ENCODE assay signal across 11 cellular contexts in the genomic region with DNA sequence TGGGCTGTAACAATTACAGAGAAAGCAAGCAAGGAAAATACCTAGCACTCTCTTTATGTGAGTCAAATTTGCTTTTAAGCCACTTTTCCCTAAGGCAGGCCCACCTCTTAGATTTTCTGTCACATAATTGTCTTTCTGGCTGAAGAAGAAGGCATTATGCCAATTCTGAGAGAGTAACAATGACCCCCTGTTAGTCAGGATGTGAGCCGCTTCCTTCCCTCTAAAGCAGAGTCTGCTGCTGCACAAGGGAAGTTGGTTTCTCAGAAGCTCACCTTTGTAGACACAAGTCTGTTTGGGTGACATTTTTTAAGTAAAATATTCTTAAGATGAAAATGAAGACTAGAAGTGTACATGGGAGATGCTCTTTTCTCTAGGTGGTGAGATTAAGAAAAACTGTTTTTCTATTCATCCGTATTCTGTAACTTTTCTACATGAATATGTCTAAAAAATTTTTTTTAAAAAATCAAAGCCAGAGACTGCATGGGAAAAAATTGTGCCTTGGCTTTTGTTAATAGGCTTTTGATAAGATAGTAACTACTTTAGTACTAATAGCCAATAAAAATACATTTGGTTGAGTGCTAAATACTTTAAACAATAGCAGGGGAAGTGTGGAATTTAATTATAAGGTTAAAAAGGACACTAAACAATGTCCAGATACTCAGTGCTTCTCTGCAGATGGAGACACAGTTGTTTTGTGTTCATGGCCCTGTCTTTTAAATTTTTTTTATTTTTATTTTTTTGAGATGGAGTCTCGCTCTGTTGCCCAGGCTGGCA. TPM values are rescaled to one million over a fixed set of nuclear protein-coding genes. Genes with fewer than 3 reads are reported as not detected.
DNase-seq lines count a peak whose midpoint lies in the region; ATAC-seq and TF ChIP-seq lines count a peak whose summit lies in the region.
"Had no signal": no experiment of that assay in that cellular context is flagged by ENCODE, and none has a peak within 500 bp of the region (broad histone marks: within the 10 kb centered on the region; RNA-seq: fewer than 3 reads in every experiment).

No MANE protein-coding gene starts in this region.

- H3K27ac ChIP-seq in CD4-positive, CD25-positive, alpha-beta regulatory T cell (ENCODE audit: insufficient read depth, low read length, poor library complexity, severe bottlenecking): no peak overlapping the region
- H3K27ac ChIP-seq: epithelial cell of prostate had no signal

- peaks cover 20% of the 10 kb centered on the region for H3K4me1 ChIP-seq in CD4-positive, CD25-positive, alpha-beta regulatory T cell (ENCODE audit: control insufficient read depth, insufficient read depth, low read length, poor library complexity, severe bottlenecking)

- TF ChIP-seq CTCF in type B pancreatic cell (conservative IDR thresholded peaks at IDR 0.05) (no peak), GM10266 (IDR thresholded peaks at IDR 0.05; ENCODE audit: control insufficient read depth, insufficient read depth, low read depth, missing control alignments) (no peak)

- peak overlapping the region; percentile 26 to 86 (median 82) for H3K27ac Mint-ChIP-seq in CD4-positive, CD25-positive, alpha-beta regulatory T cell
- H3K27ac Mint-ChIP-seq in T-cell (peak overlapping the region; percentile 75 to 80), type B pancreatic cell (no peak overlapping the region)
- H3K27ac Mint-ChIP-seq: nephron progenitor cell had no signal

- H3K36me3 ChIP-seq in CD4-positive, CD25-positive, alpha-beta regulatory T cell (ENCODE audit: control insufficient read depth, insufficient read depth, low read length): no peaks in the 10 kb centered on the region

- intact Hi-C loops in left colon (cut with DNase I, micrococcal nuclease): no loop called here

- CTCF ChIA-PET in T-cell (lab: Charles Lee): interaction anchor here (1.7 to 11.0 kb wide), 2 partner anchors 276 kb away, joined by 5 to 185 read pairs; no protein-coding TSS in a partner anchor

- peak in 2 of 3 donors; percentile 33 to 79 for DNase-seq in CD4-positive, CD25-positive, alpha-beta regulatory T cell
- DNase-seq in Daoy (ENCODE audit: low read depth) (peak; percentile 10), T-cell (peak in 13 of 34 experiments; percentile 8 to 42 (median 22)), left lobe of liver (ENCODE audit: low spot score) (no peak), NCI-H345 treated with DMSO at 0.1 percent for 48 hours (lab: John Stamatoyannopoulos, UW; ENCODE audit: unreplicated experiment) (no peak), type B pancreatic cell (ENCODE audit: extremely low spot score, unreplicated experiment) (no peak), left colon (no peak), GM10266 (ENCODE audit: extremely low spot score) (no peak)
- DNase-seq: nephron progenitor cell, T-helper 17 cell had no signal

- peaks cover 30 to 56% (median 44%) of the 10 kb centered on the region in 4 donors for H3K4me1 Mint-ChIP-seq in CD4-positive, CD25-positive, alpha-beta regulatory T cell
- H3K4me1 Mint-ChIP-seq in T-cell (peaks cover 41 to 56% (median 43%) of the 10 kb centered on the region in 3 donors), type B pancreatic cell (ENCODE audit: unreplicated experiment) (peaks cover 26% of the 10 kb centered on the region)

- H3K9me3 Mint-ChIP-seq in CD4-positive, CD25-positive, alpha-beta regulatory T cell: no peaks in the 10 kb centered on the region
- H3K9me3 Mint-ChIP-seq in T-cell (no peaks in the 10 kb centered on the region), type B pancreatic cell (peaks cover 5% of the 10 kb centered on the region)
- H3K9me3 Mint-ChIP-seq: nephron progenitor cell had no signal

- peak; percentile 56 to 71 for ATAC-seq in CD4-positive, CD25-positive, alpha-beta regulatory T cell (ENCODE audit: low read depth in 2 of 2)
- ATAC-seq in T-cell (replicated peaks in 1 of 4) (peak; percentile 55 to 78 (median 76)), left lobe of liver (peak; percentile 21), left colon (no peak)
- ATAC-seq: T-helper 17 cell had no signal

- H3K27me3 ChIP-seq in CD4-positive, CD25-positive, alpha-beta regulatory T cell (ENCODE audit: control insufficient read depth, insufficient read depth, low read length): no peaks in the 10 kb centered on the region

- H3K36me3 Mint-ChIP-seq in CD4-positive, CD25-positive, alpha-beta regulatory T cell: no peaks in the 10 kb centered on the region
- H3K36me3 Mint-ChIP-seq in T-cell (no peaks in the 10 kb centered on the region), type B pancreatic cell (no peaks in the 10 kb centered on the region)

- H3K27me3 Mint-ChIP-seq in CD4-positive, CD25-positive, alpha-beta regulatory T cell: no peaks in the 10 kb centered on the region
- H3K27me3 Mint-ChIP-seq in T-cell (no peaks in the 10 kb centered on the region), type B pancreatic cell (no peaks in the 10 kb centered on the region)
- H3K27me3 Mint-ChIP-seq: T-helper 17 cell had no signal

- peak overlapping the region in 1 of 4 donors; percentile 24 for H3K4me3 Mint-ChIP-seq in CD4-positive, CD25-positive, alpha-beta regulatory T cell
- peak overlapping the region in 1 of 3 donors; percentile 29 for H3K4me3 Mint-ChIP-seq in T-cell
- H3K4me3 Mint-ChIP-seq in type B pancreatic cell: no peak overlapping the region
- H3K4me3 Mint-ChIP-seq: nephron progenitor cell, T-helper 17 cell had no signal

- POLR2A ChIA-PET in T-cell (lab: Charles Lee): interaction anchor here (0.5 to 1.0 kb wide), 2 partner anchors 83 to 519 kb away, joined by 3 to 12 read pairs; no protein-coding TSS in a partner anchor

- H3K4me3 ChIP-seq in CD4-positive, CD25-positive, alpha-beta regulatory T cell (ENCODE audit: low read depth, low read length): no peak overlapping the region

- H3K9me3 ChIP-seq in CD4-positive, CD25-positive, alpha-beta regulatory T cell (ENCODE audit: control insufficient read depth in 2 of 2, low read length in 2 of 2): no peaks in the 10 kb centered on the region

RNA-seq across cellular contexts. Expression of gene VPS54, which starts 33.4 kb away (rescaled TPM):
- 20.7 TPM for total RNA-seq in CD4-positive, CD25-positive, alpha-beta regulatory T cell
- 10 to 100 TPM in 3 of 4 donors, 1 to 10 TPM in 1; 6.4 to 13.6 (median 11.3) TPM for polyA plus RNA-seq in CD4-positive, CD25-positive, alpha-beta regulatory T cell
- 9.9 and 12.6 TPM in 2 replicates for total RNA-seq in Daoy (2014; rRNA removed; shearing (Covaris generic))
- total RNA-seq in T-cell (10 to 100 TPM; 12.3 to 15.1 (median 12.8) TPM), left lobe of liver (12.3 TPM), type B pancreatic cell (ENCODE audit: low replicate concordance) (21.5 and 23.3 TPM in 2 replicates), left colon (10 to 100 TPM; 20.9 to 21.2 TPM)

Comparison
In these comparisons a context has a peak if more than half of its experiments do, and no peak if none do; other contexts are left out.
1. DNase-seq: peak in CD4-positive, CD25-positive, alpha-beta regulatory T cell (2 of 3) and Daoy (single experiment); none in left lobe of liver (single experiment), NCI-H345 treated with DMSO at 0.1 percent for 48 hours (single experiment), type B pancreatic cell (single experiment), left colon (0 of 2) and GM10266 (single experiment).